24 cellular contexts compared by ENCODE assay signal in the genomic region with DNA sequence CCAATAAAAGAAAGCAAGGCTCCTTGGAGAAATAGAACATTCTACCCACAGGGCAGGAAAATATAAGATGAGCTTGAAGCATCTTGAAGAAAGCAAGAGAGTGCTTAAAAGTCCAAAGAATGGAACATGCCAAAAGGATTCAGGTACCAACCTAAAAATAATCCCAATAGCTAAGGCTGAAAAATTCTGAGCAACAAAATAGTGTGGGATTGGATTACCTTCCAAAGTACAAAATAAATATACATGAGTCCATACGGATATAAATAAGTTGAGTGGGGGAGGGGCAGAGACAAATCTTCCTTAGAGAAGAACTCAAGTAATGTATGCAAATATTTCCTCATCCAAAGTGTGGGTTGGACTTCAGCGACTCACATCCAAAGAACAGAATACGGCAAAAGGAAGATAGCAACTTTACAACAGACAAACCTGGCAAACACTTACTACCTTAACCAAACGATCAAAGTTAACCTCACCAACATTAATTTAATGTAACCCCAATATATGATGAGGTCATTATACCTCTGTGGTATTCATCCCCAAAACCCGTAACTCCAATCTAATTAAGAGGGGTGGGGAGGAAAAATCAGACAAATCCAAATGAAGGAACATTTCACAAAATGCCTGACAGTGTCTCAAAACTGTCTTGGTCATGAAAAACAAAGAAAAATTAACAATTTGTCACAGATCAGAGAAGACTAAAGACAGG.
"Had no signal": no experiment of that assay in that cellular context is flagged by ENCODE, and none has a peak within 500 bp of the region (broad histone marks: within the 10 kb centered on the region; RNA-seq: fewer than 3 reads in every experiment).

No MANE protein-coding gene starts in this region.

- ATAC-seq: activated naive CD8-positive, alpha-beta T cell treated with anti-CD3 and anti-CD28 coated beads, Interleukin-2, amount 50 U/mL, for 24 hours; activated T-cell treated with anti-CD3 and anti-CD28 coated beads, Interleukin-2, amount 50 U/mL, for 72 hours; foreskin keratinocyte; left lobe of liver; lower lobe of right lung; natural killer cell treated with Interleukin-12 subunit alpha and Interleukin-12 subunit beta and Interleukin-15 and Interleukin-18, amount 100 ng/mL, for 72 hours; pancreas; right cardiac atrium; stimulated activated naive CD8-positive, alpha-beta T cell treated with anti-CD3 and anti-CD28 coated beads, Interleukin-15, amount 100 ng/mL, for 72 hours; T-helper 17 cell had no signal

- H3K4me3 ChIP-seq: hepatocyte, lower lobe of right lung, pancreas, skin epidermis, tibial artery had no signal

- H3K4me2 ChIP-seq: hepatocyte had no signal

- H2AFZ ChIP-seq: hepatocyte had no signal

- H3K27ac Mint-ChIP-seq: activated CD4-positive, alpha-beta memory T cell treated with anti-CD3 and anti-CD28 coated beads, Interleukin-2, amount 10 ng/mL, durations not matched to agents 7 days and 5 days; activated naive CD4-positive, alpha-beta T cell treated with anti-CD3 and anti-CD28 coated beads, Interleukin-2, amount 10 ng/mL, durations not matched to agents 7 days and 5 days; activated naive CD8-positive, alpha-beta T cell treated with anti-CD3 and anti-CD28 coated beads, Interleukin-2, amount 50 U/mL, for 24 hours; activated T-cell treated with anti-CD3 and anti-CD28 coated beads, Interleukin-2, amount 50 U/mL, for 72 hours; natural killer cell treated with Interleukin-12 subunit alpha and Interleukin-12 subunit beta and Interleukin-15 and Interleukin-18, amount 100 ng/mL, for 72 hours; stimulated activated naive CD8-positive, alpha-beta T cell treated with anti-CD3 and anti-CD28 coated beads, Interleukin-15, amount 100 ng/mL, for 72 hours; T-helper 17 cell had no signal

- H3K27me3 ChIP-seq: foreskin keratinocyte, hepatocyte, neutrophil, pancreas, tibial artery had no signal

- H3K36me3 Mint-ChIP-seq: immature natural killer cell; natural killer cell treated with Interleukin-12 subunit alpha and Interleukin-12 subunit beta and Interleukin-15 and Interleukin-18, amount 100 ng/mL, for 72 hours had no signal

- H3K36me3 ChIP-seq: lower lobe of right lung, pancreas, tibial artery had no signal

- DNase-seq: activated CD4-positive, alpha-beta memory T cell treated with anti-CD3 and anti-CD28 coated beads, Interleukin-2, amount 10 ng/mL, durations not matched to agents 7 days and 5 days; activated CD4-positive, alpha-beta T cell treated with anti-CD3 and anti-CD28 coated beads for 48 hours; activated CD4-positive, CD25-positive, alpha-beta regulatory T cell; activated effector memory CD4-positive, alpha-beta T cell treated with Interleukin-2 at 50 U/mL for 16 hours; activated naive CD4-positive, alpha-beta T cell treated with anti-CD3 and anti-CD28 coated beads, Interleukin-2, amount 10 ng/mL, durations not matched to agents 7 days and 5 days; activated naive CD8-positive, alpha-beta T cell treated with anti-CD3 and anti-CD28 coated beads, Interleukin-2, amount 50 U/mL, for 24 hours; activated T-cell treated with anti-CD3 and anti-CD28 coated beads, Interleukin-2, amount 50 U/mL, for 72 hours; dermis blood vessel endothelial cell; effector CD8-positive, alpha-beta T cell; foreskin keratinocyte; glutamatergic neuron; immature natural killer cell; lower lobe of right lung; pancreas; right cardiac atrium; stimulated activated CD4-positive, alpha-beta T cell treated with anti-CD3 and anti-CD28 coated beads, Interleukin-1b, Interleukin-23, amount 100 ng/mL, for 48 hours; stimulated activated naive CD8-positive, alpha-beta T cell treated with anti-CD3 and anti-CD28 coated beads, Interleukin-15, amount 100 ng/mL, for 72 hours; T-helper 17 cell; tibial artery had no signal

- H3K27me3 Mint-ChIP-seq: activated CD4-positive, alpha-beta memory T cell treated with anti-CD3 and anti-CD28 coated beads, Interleukin-2, amount 10 ng/mL, durations not matched to agents 7 days and 5 days; activated naive CD4-positive, alpha-beta T cell treated with anti-CD3 and anti-CD28 coated beads, Interleukin-2, amount 10 ng/mL, durations not matched to agents 7 days and 5 days; activated naive CD8-positive, alpha-beta T cell treated with anti-CD3 and anti-CD28 coated beads, Interleukin-2, amount 50 U/mL, for 24 hours; natural killer cell treated with Interleukin-12 subunit alpha and Interleukin-12 subunit beta and Interleukin-15 and Interleukin-18, amount 100 ng/mL, for 72 hours; stimulated activated naive CD8-positive, alpha-beta T cell treated with anti-CD3 and anti-CD28 coated beads, Interleukin-15, amount 100 ng/mL, for 72 hours; T-helper 17 cell had no signal

- H3K4me3 Mint-ChIP-seq: activated CD4-positive, alpha-beta memory T cell treated with anti-CD3 and anti-CD28 coated beads, Interleukin-2, amount 10 ng/mL, durations not matched to agents 7 days and 5 days; activated naive CD4-positive, alpha-beta T cell treated with anti-CD3 and anti-CD28 coated beads, Interleukin-2, amount 10 ng/mL, durations not matched to agents 7 days and 5 days; activated naive CD8-positive, alpha-beta T cell treated with anti-CD3 and anti-CD28 coated beads, Interleukin-2, amount 50 U/mL, for 24 hours; activated T-cell treated with anti-CD3 and anti-CD28 coated beads, Interleukin-2, amount 50 U/mL, for 72 hours; immature natural killer cell; natural killer cell treated with Interleukin-12 subunit alpha and Interleukin-12 subunit beta and Interleukin-15 and Interleukin-18, amount 100 ng/mL, for 72 hours; stimulated activated naive CD8-positive, alpha-beta T cell treated with anti-CD3 and anti-CD28 coated beads, Interleukin-15, amount 100 ng/mL, for 72 hours; T-helper 17 cell had no signal

- H3K27ac ChIP-seq: foreskin keratinocyte, hepatocyte, lower lobe of right lung, neutrophil, pancreas, skin epidermis, tibial artery had no signal

- H3K9me3 ChIP-seq: lower lobe of right lung, neutrophil, pancreas, tibial artery had no signal

- H3K9me3 Mint-ChIP-seq: activated CD4-positive, alpha-beta memory T cell treated with anti-CD3 and anti-CD28 coated beads, Interleukin-2, amount 10 ng/mL, durations not matched to agents 7 days and 5 days; activated naive CD8-positive, alpha-beta T cell treated with anti-CD3 and anti-CD28 coated beads, Interleukin-2, amount 50 U/mL, for 24 hours; immature natural killer cell; natural killer cell treated with Interleukin-12 subunit alpha and Interleukin-12 subunit beta and Interleukin-15 and Interleukin-18, amount 100 ng/mL, for 72 hours had no signal
